24 cellular contexts compared by ENCODE assay signal in the genomic region with DNA sequence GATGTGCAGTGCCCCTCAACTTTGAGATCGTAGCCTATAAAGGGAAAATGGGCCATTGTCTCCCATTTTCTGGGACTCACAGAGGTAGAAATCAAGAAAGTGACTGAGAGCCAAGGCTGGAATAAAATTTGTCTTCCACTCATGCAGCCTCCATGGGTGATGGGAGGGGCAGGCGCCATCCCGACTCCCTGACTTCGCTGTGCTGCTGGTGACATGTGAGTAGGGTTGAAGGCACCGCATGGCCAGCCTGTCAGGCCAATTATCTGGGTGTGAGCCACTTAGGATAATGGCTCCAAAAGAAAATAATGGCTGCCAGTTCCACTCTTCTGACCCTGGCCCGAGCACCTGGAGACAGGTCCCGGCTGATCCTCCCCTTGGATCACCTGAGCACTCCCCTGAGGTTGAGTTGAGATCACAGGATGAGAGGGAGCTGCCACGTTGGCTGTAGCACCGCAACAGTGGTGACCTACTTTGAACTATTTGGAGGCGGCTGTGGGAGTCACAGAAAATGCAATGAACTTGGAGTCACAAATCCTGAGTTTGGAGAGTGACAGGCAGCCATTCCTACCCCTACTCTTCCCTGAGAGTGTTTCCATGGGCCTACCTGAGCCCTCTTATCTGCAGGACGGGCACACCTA. TPM values are rescaled to one million over a fixed set of nuclear protein-coding genes. Genes with fewer than 3 reads are reported as not detected.
A peak's percentile ranks its signal among the peaks of the same experiment; 100 is the strongest.
DNase-seq lines count a peak whose midpoint lies in the region; ATAC-seq and TF ChIP-seq lines count a peak whose summit lies in the region.
"Had no signal": no experiment of that assay in that cellular context is flagged by ENCODE, and none has a peak within 500 bp of the region (broad histone marks: within the 10 kb centered on the region; RNA-seq: fewer than 3 reads in every experiment).

No MANE protein-coding gene starts in this region.

- DNase-seq in Right ventricle myocardium superior (no peak), cardiac septum (ENCODE audit: low spot score) (no peak), coronary artery (ENCODE audit: low spot score) (no peak), thoracic aorta (ENCODE audit: low spot score) (no peak), Calu3 (no peak), HEK293T (ENCODE audit: extremely low spot score) (no peak)
- DNase-seq: activated CD4-positive, CD25-positive, alpha-beta regulatory T cell; activated CD8-positive, alpha-beta T cell treated with anti-CD3 and anti-CD28 coated beads, Interleukin-2, amount 10 ng/mL, durations not matched to agents 7 days and 5 days; activated naive CD8-positive, alpha-beta T cell treated with anti-CD3 and anti-CD28 coated beads for 36 hours; activated T-cell treated with anti-CD3 and anti-CD28 coated beads, Interleukin-2, amount 50 U/mL, for 48 hours; naive B cell; NCI-H1694; T-helper 17 cell had no signal

- no peak for TF ChIP-seq RAD21 in liver (IDR thresholded peaks at IDR 0.05)

- no peak for TF ChIP-seq CTCF in coronary artery (IDR thresholded peaks at IDR 0.05)
- TF ChIP-seq CTCF in liver (IDR thresholded peaks at IDR 0.05; ENCODE audit: low read depth, low read length, missing input control): no peak
- no peak for TF ChIP-seq CTCF in thoracic aorta (IDR thresholded peaks at IDR 0.05)
- no peak for TF ChIP-seq CTCF in Calu3 (IDR thresholded peaks at IDR 0.05; ENCODE audit: unreplicated experiment)

- no peaks in the 10 kb centered on the region for H3K36me3 ChIP-seq in liver (ENCODE audit: control insufficient read depth in 4 of 4, insufficient read depth in 3 of 4, low read depth in 1 of 4, low read length in 3 of 4)
- H3K36me3 ChIP-seq in thoracic aorta: no peaks in the 10 kb centered on the region
- H3K36me3 ChIP-seq: heart right ventricle, SJCRH30, tibial artery had no signal

- no peaks in the 10 kb centered on the region for H3K36me3 Mint-ChIP-seq in Calu3 (ENCODE audit: insufficient read depth, unreplicated experiment)
- H3K36me3 Mint-ChIP-seq: activated naive CD8-positive, alpha-beta T cell treated with anti-CD3 and anti-CD28 coated beads for 36 hours; naive B cell; stimulated activated effector memory CD8-positive, alpha-beta T cell treated with anti-CD3 and anti-CD28 coated beads, Interleukin-12 subunit alpha, Interleukin-12 subunit beta, amount 100 ng/mL, for 72 hours had no signal

- H3K4me3 ChIP-seq in coronary artery (peak overlapping the region; percentile 41), liver (ENCODE audit: low read depth in 1 of 3, low read length in 3 of 3) (no peak overlapping the region), thoracic aorta (peak overlapping the region; percentile 28)
- H3K4me3 ChIP-seq: body of pancreas, SJCRH30 had no signal

- POLR2A ChIA-PET in HEK293T (lab: Yijun Ruan, JAX): no interaction called here

- CTCF ChIA-PET in Calu3 (lab: Charles Lee) (interaction anchor here (0.7 to 1.7 kb wide), 11 partner anchors 9 to 205 kb away, joined by 3 to 23 read pairs (median 5); a partner anchor contains a TSS), HEK293T (lab: Yijun Ruan, JAX) (interaction anchor here (0.7 to 1.3 kb wide), 2 partner anchors 130 kb away, joined by 3 to 4 read pairs; no protein-coding TSS in a partner anchor)

- H3K9me3 ChIP-seq in liver (ENCODE audit: control insufficient read depth in 4 of 4, low read length in 3 of 4) (no peaks in the 10 kb centered on the region), thoracic aorta (no peaks in the 10 kb centered on the region)
- H3K9me3 ChIP-seq: body of pancreas, SJCRH30, tibial artery had no signal

- H3K27me3 Mint-ChIP-seq in Calu3 (ENCODE audit: unreplicated experiment): no peaks in the 10 kb centered on the region

- H3K27me3 ChIP-seq in liver (ENCODE audit: control insufficient read depth in 4 of 4, insufficient read depth in 4 of 4, low read length in 3 of 4) (no peaks in the 10 kb centered on the region), thoracic aorta (replicated peaks; ENCODE audit: insufficient read depth) (no peaks in the 10 kb centered on the region)
- H3K27me3 ChIP-seq: body of pancreas, SJCRH30, tibial artery had no signal

- H3K4me1 Mint-ChIP-seq in Calu3 (ENCODE audit: low read depth, unreplicated experiment): no peaks in the 10 kb centered on the region
- H3K4me1 Mint-ChIP-seq: activated naive CD8-positive, alpha-beta T cell treated with anti-CD3 and anti-CD28 coated beads for 36 hours; naive B cell; stimulated activated effector memory CD8-positive, alpha-beta T cell treated with anti-CD3 and anti-CD28 coated beads, Interleukin-12 subunit alpha, Interleukin-12 subunit beta, amount 100 ng/mL, for 72 hours; T-helper 17 cell had no signal

- ATAC-seq in Right ventricle myocardium superior (ENCODE audit: poor library complexity): peak; percentile 23
- no peak for ATAC-seq in thoracic aorta (ENCODE audit: insufficient number of reproducible peaks, low FRiP score, low read depth)
- no peak for ATAC-seq in HG02840 (IDR thresholded peaks at IDR 0.05; ENCODE audit: low FRiP score, unreplicated experiment)
- ATAC-seq: stimulated activated effector memory CD8-positive, alpha-beta T cell treated with anti-CD3 and anti-CD28 coated beads, Interleukin-12 subunit alpha, Interleukin-12 subunit beta, amount 100 ng/mL, for 72 hours; T-helper 17 cell had no signal

- H3K27ac ChIP-seq in coronary artery (no peak overlapping the region), liver (ENCODE audit: low read depth in 1 of 2, low read length in 2 of 2) (no peak overlapping the region), thoracic aorta (no peak overlapping the region)
- H3K27ac ChIP-seq: body of pancreas, SJCRH30 had no signal

- WGBS in liver: 73% methylated on average over 11 of the region's 11 CpGs

- intact Hi-C loops in Right ventricle myocardium superior (cut with DNase I) (loop anchor here (5.0 to 10.0 kb wide), 2 partner anchors 89 to 136 kb away; no protein-coding TSS in a partner anchor), cardiac septum (cut with DNase I) (loop anchor here (1.0 to 5.0 kb wide), 2 partner anchors 61 to 131 kb away; a partner anchor contains a TSS), Calu3 (cut with micrococcal nuclease; ENCODE audit: unreplicated experiment) (loop anchor here (1.0 to 2.0 kb wide), 3 partner anchors 31 to 141 kb away; a partner anchor contains a TSS)

- no peak overlapping the region for H3K4me3 Mint-ChIP-seq in Calu3 (ENCODE audit: low read depth, unreplicated experiment)
- H3K4me3 Mint-ChIP-seq: activated CD8-positive, alpha-beta T cell treated with anti-CD3 and anti-CD28 coated beads, Interleukin-2, amount 10 ng/mL, durations not matched to agents 7 days and 5 days; activated naive CD8-positive, alpha-beta T cell treated with anti-CD3 and anti-CD28 coated beads for 36 hours; naive B cell; stimulated activated effector memory CD8-positive, alpha-beta T cell treated with anti-CD3 and anti-CD28 coated beads, Interleukin-12 subunit alpha, Interleukin-12 subunit beta, amount 100 ng/mL, for 72 hours; T-helper 17 cell had no signal

- H3K27ac Mint-ChIP-seq in Calu3 (ENCODE audit: unreplicated experiment): no peak overlapping the region
- H3K27ac Mint-ChIP-seq: activated CD8-positive, alpha-beta T cell treated with anti-CD3 and anti-CD28 coated beads, Interleukin-2, amount 10 ng/mL, durations not matched to agents 7 days and 5 days; activated naive CD8-positive, alpha-beta T cell treated with anti-CD3 and anti-CD28 coated beads for 36 hours; naive B cell; stimulated activated effector memory CD8-positive, alpha-beta T cell treated with anti-CD3 and anti-CD28 coated beads, Interleukin-12 subunit alpha, Interleukin-12 subunit beta, amount 100 ng/mL, for 72 hours; T-helper 17 cell had no signal

- no TSS peak for BruUV-seq in Calu3 (replicated peaks; lab: Mats Ljungman, UMichigan)

- no peak overlapping the region for H3K9ac ChIP-seq in liver (ENCODE audit: low read depth in 1 of 2, low read length in 2 of 2)

- peaks cover 2% of the 10 kb centered on the region for H3K9me3 Mint-ChIP-seq in Calu3 (ENCODE audit: low read depth, unreplicated experiment)
- H3K9me3 Mint-ChIP-seq: activated naive CD8-positive, alpha-beta T cell treated with anti-CD3 and anti-CD28 coated beads for 36 hours; stimulated activated effector memory CD8-positive, alpha-beta T cell treated with anti-CD3 and anti-CD28 coated beads, Interleukin-12 subunit alpha, Interleukin-12 subunit beta, amount 100 ng/mL, for 72 hours had no signal

- peaks cover 3 to 20% (median 14%) of the 10 kb centered on the region in 4 donors for H3K4me1 ChIP-seq in liver (ENCODE audit: control insufficient read depth in 4 of 4, insufficient read depth in 4 of 4, low read length in 3 of 4)
- peaks cover 0 to 8% of the 10 kb centered on the region in 2 donors for H3K4me1 ChIP-seq in thoracic aorta (ENCODE audit: control insufficient read depth in 1 of 2, low read depth in 2 of 2)

TF ChIP-seq in liver, 16 proteins besides CTCF, POLR2A, EP300 and RAD21:
- peak; percentile 13 for TF ChIP-seq SP1 (IDR thresholded peaks at IDR 0.05)
- TF ChIP-seq FOXA2 (IDR thresholded peaks at IDR 0.05): no peak
- no peak for TF ChIP-seq YY1 (IDR thresholded peaks at IDR 0.05)
- TF ChIP-seq, protein P1, sequence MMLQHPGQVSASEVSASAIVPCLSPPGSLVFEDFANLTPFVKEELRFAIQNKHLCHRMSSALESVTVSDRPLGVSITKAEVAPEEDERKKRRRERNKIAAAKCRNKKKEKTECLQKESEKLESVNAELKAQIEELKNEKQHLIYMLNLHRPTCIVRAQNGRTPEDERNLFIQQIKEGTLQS (IDR thresholded peaks at IDR 0.05): no peak
- no peak for TF ChIP-seq FOXA1 (IDR thresholded peaks at IDR 0.05)

TF ChIP-seq in HEK293T, 16 proteins besides CTCF, POLR2A, EP300 and RAD21:
- TF ChIP-seq HDGF (IDR thresholded peaks at IDR 0.05; ENCODE audit: borderline replicate concordance) (no peak), ZNF384 (IDR thresholded peaks at IDR 0.05) (no peak)

RNA-seq across cellular contexts. Expression of a gene that starts 26.3 kb away (rescaled TPM):
- total RNA-seq in Right ventricle myocardium superior (0.83 TPM), cardiac septum (0.38 TPM), liver (not detected), thoracic aorta (1 to 10 TPM in 1 of 2 donors, not detected in 1; 1.2 TPM), Calu3 (2022) (not detected in 2 replicates)
- not detected for polyA plus RNA-seq in liver
- total RNA-seq: activated CD8-positive, alpha-beta T cell treated with anti-CD3 and anti-CD28 coated beads, Interleukin-2, amount 10 ng/mL, durations not matched to agents 7 days and 5 days; activated naive CD8-positive, alpha-beta T cell treated with anti-CD3 and anti-CD28 coated beads for 36 hours; dermis blood vessel endothelial cell; esophagus mucosa; lung microvascular endothelial cell; posterior vena cava; SJCRH30; T-helper 17 cell had no signal
- polyA plus RNA-seq: heart right ventricle had no signal

RNA-seq across cellular contexts. Expression of a gene that starts 59.6 kb away (rescaled TPM):
- total RNA-seq in Right ventricle myocardium superior (56.2 TPM), cardiac septum (71.0 TPM), liver (1,000 to 10,000 TPM; 1,430 to 1,596 TPM), thoracic aorta (10 to 100 TPM; 42.0 to 69.1 TPM), Calu3 (2022) (27.5 and 49.6 TPM in 2 replicates)
- 1,000 to 10,000 TPM; 2,582 to 5,119 TPM for polyA plus RNA-seq in liver
- total RNA-seq: activated CD8-positive, alpha-beta T cell treated with anti-CD3 and anti-CD28 coated beads, Interleukin-2, amount 10 ng/mL, durations not matched to agents 7 days and 5 days; activated naive CD8-positive, alpha-beta T cell treated with anti-CD3 and anti-CD28 coated beads for 36 hours; lung microvascular endothelial cell; T-helper 17 cell had no signal

Comparison
In these comparisons a context has a peak if more than half of its experiments do, and no peak if none do; other contexts are left out.
1. H3K4me3 ChIP-seq: peak in coronary artery (single experiment) and thoracic aorta (single experiment); none in liver (0 of 3).
2. RNA of a gene that starts 59.6 kb away (total RNA-seq): 1,430 to 1,596 TPM in liver; 71.0 TPM in cardiac septum (single experiment), 42.0 to 69.1 TPM in thoracic aorta, 56.2 TPM in Right ventricle myocardium superior (single experiment) and 27.5 to 49.6 TPM in Calu3; every median in the first group is over 10 times any median in the second.